In the genomic region with DNA sequence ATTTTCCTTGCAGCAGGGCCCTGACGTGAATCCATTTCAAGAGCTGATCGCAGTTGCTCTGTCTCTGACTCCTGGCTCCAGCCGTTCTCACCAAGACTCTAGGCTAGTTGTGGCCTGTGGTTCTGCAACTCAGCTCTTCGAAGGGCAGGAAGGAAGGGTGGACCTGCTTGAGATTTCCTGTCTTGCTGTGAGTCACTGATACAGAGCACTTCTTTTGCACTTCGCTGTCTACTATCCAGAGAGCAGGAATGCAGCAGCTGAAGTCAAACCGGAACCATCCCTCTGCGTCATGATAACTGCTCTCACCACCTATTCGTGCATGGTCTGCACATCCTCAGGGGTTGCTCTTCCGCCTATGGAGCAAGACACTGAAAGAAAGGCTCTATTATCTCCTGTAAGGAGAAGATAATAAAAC, we compare ENCODE assay signal across 7 cellular contexts. TPM values are rescaled to one million over a fixed set of nuclear protein-coding genes. Genes with fewer than 3 reads are reported as not detected.
DNase-seq lines count a peak whose midpoint lies in the region; ATAC-seq, FAIRE-seq and TF ChIP-seq lines count a peak whose summit lies in the region.

No MANE protein-coding gene starts in this region.

- H3K9me1 ChIP-seq in keratinocyte (ENCODE audit: control insufficient read depth, extremely low read depth, insufficient read depth, low read length) = no peaks in the 10 kb centered on the region

- no peaks in the 10 kb centered on the region for H3K36me3 ChIP-seq in keratinocyte (ENCODE audit: control insufficient read depth in 2 of 2, extremely low read depth in 1 of 2, insufficient read depth in 2 of 2, low read length in 2 of 2)

- H2AFZ ChIP-seq in keratinocyte (ENCODE audit: control insufficient read depth, low read length) = no peak overlapping the region

- in situ Hi-C loops in astrocyte of the cerebellum (cut with HindIII; ENCODE audit: low sequenced_read_pairs) = no loop called here

- peak; percentile 98 for FAIRE-seq in keratinocyte (lab: Jason Lieb, UNC)

- dilution Hi-C loops in keratinocyte (cut with MboI; ENCODE audit: extremely low pct_ligation_motif_present, low sequenced_read_pairs) = no loop called here

- peak overlapping the region; percentile 70 for H3K27ac ChIP-seq in keratinocyte (ENCODE audit: control insufficient read depth, insufficient read depth, low read length)

- ATAC-seq in GM19324 (IDR thresholded peaks at IDR 0.05; ENCODE audit: low FRiP score, unreplicated experiment) (peak; percentile 91), HG03432 (IDR thresholded peaks at IDR 0.05; ENCODE audit: unreplicated experiment) (peak; percentile 98)

- H3K9ac ChIP-seq in keratinocyte (ENCODE audit: control insufficient read depth, extremely low read depth, insufficient read depth, low read length) = peak overlapping the region; percentile 39

- H3K4me3 ChIP-seq in astrocyte of the cerebellum (ENCODE audit: low read depth, low read length) (no peak overlapping the region), keratinocyte (ENCODE audit: control insufficient read depth in 2 of 3, extremely low read depth in 1 of 3, insufficient read depth in 2 of 3, low read depth in 1 of 3, low read length in 3 of 3) (no peak overlapping the region)

- H3K4me2 ChIP-seq in keratinocyte (ENCODE audit: control insufficient read depth, extremely low read depth, insufficient read depth, low read depth, low read length) = peak overlapping the region; percentile 59

- H3K4me1 ChIP-seq in keratinocyte (ENCODE audit: control insufficient read depth, extremely low read depth, insufficient read depth, low read length) = peaks cover 12% of the 10 kb centered on the region

- no peaks in the 10 kb centered on the region for H3K9me3 ChIP-seq in keratinocyte (ENCODE audit: control insufficient read depth, low read depth, low read length)

- TF ChIP-seq CTCF in astrocyte of the cerebellum (IDR thresholded peaks at IDR 0.05; ENCODE audit: low read depth, low read length, missing control alignments) = no peak
- no peak for TF ChIP-seq CTCF in keratinocyte (optimal IDR thresholded peaks at IDR 0.05 in 1 of 3, IDR thresholded peaks at IDR 0.05 in 1 of 3, conservative IDR thresholded peaks at IDR 0.05 in 1 of 3; ENCODE audit: extremely low read depth in 1 of 3, insufficient read depth in 2 of 3, low read length in 3 of 3)

- no peaks in the 10 kb centered on the region for H3K27me3 ChIP-seq in keratinocyte (ENCODE audit: control insufficient read depth, extremely low read depth, insufficient read depth, low read length)

- no peaks in the 10 kb centered on the region for H3K79me2 ChIP-seq in keratinocyte (ENCODE audit: control insufficient read depth, insufficient read depth, low read length)

- DNase-seq in T-helper 22 cell (ENCODE audit: low read depth) (peak; percentile 81), astrocyte of the cerebellum (ENCODE audit: low read depth) (peak; percentile 73), keratinocyte (ENCODE audit: low read depth, low spot score) (peak; percentile 98), NCI-H2107 treated with DMSO at 0.1 percent for 48 hours (lab: John Stamatoyannopoulos, UW; ENCODE audit: unreplicated experiment) (no peak)
- DNase-seq in stimulated activated CD4-positive, alpha-beta T cell treated with anti-CD3 and anti-CD28 coated beads, Interleukin-4, amount 100 ng/mL, for 24 hours = peak; percentile 66

- no peaks in the 10 kb centered on the region for H4K20me1 ChIP-seq in keratinocyte (ENCODE audit: control insufficient read depth, extremely low read depth, insufficient read depth, low read length)

RNA-seq across cellular contexts. Expression of a gene that starts 59.7 kb away (rescaled TPM):
- polyA plus RNA-seq in keratinocyte = 17.0 to 20.1 TPM (median 19.7 TPM) in 3 replicates
- polyA plus RNA-seq in keratinocyte (2011; ENCODE audit: low read depth) = 11.3 TPM
- 15.2 and 16.7 TPM in 2 replicates for polyA plus RNA-seq in keratinocyte (2011; cell fraction: cytosol; rRNA removed)
- 28.1 and 28.9 TPM in 2 replicates for polyA plus RNA-seq in keratinocyte (2011; cell fraction: nucleus; rRNA removed)
- 22.5 and 24.8 TPM in 2 replicates for polyA plus RNA-seq in keratinocyte (2012; ENCODE audit: low replicate concordance)
- 20.7 to 42.1 TPM (median 37.9 TPM) in 3 replicates for polyA minus RNA-seq in keratinocyte
- polyA minus RNA-seq in keratinocyte (2011; cell fraction: cytosol; rRNA and poly(A)+ RNA removed) = 94.8 TPM
- 52.3 and 72.3 TPM in 2 replicates for polyA minus RNA-seq in keratinocyte (2011; cell fraction: nucleus; rRNA and poly(A)+ RNA removed)
